14 cellular contexts compared by ENCODE assay signal in the genomic region with DNA sequence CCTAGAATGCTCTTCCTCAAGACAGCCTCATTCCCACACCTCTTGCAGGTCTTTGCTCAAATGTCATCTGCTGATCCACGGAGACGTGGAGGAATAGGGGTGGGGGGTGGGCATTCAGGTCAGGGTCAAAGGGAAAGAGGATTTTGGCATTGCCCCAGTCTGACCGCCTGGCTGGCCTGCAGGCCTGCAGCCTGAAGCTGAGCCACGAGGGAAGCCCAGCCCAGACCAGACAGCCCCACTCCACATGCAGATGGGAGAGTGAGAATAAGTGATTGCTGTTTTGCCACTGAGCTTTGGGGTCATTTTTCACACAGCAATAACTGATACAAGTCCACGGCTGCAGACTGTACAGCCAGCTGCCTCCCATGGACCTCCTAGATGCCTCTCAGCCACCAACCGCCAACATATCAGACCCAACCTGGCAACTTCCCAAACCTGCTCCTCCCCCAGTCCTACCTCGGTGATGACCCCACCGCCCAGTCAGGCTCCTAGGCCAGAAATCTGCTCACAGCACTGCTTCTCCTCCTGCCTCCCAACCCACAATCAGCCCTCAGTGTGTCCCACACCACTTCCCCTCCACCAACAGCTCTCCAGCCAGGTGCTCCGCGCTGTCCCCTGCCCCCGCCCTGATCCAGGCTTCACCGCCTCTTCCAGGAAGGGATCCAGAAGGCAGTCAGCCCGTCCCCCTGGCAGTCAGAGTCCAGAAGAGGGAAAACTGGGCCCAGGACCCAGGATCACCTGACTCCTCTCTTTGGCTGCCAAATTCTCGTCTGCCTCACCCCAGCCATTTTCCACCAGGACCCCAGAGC. TPM values are rescaled to one million over a fixed set of nuclear protein-coding genes. Genes with fewer than 3 reads are reported as not detected.
DNase-seq lines count a peak whose midpoint lies in the region; ATAC-seq, FAIRE-seq and TF ChIP-seq lines count a peak whose summit lies in the region.
"Had no signal": no experiment of that assay in that cellular context is flagged by ENCODE, and none has a peak within 500 bp of the region (broad histone marks: within the 10 kb centered on the region; RNA-seq: fewer than 3 reads in every experiment).

No MANE protein-coding gene starts in this region.

- H3K18ac ChIP-seq in H9 (ENCODE audit: insufficient read length, low read depth, low read length) = no peak overlapping the region

- no peak overlapping the region for H2BK15ac ChIP-seq in H9 (ENCODE audit: low read depth, low read length)

- H3K9ac ChIP-seq in H9 (ENCODE audit: extremely low read depth, insufficient read length, low read length) (no peak overlapping the region), K562 (ENCODE audit: insufficient read depth in 1 of 2, low read depth in 2 of 2, low read length in 2 of 2) (no peak overlapping the region)

- CTCF ChIA-PET in K562 (lab: Yijun Ruan, JAX; ENCODE audit: low intra/inter-chr PET ratio) = no interaction called here

- no peak overlapping the region for H3K4ac ChIP-seq in H9 (ENCODE audit: low read depth, low read length)

- no peak overlapping the region for H4K91ac ChIP-seq in H9 (ENCODE audit: insufficient read length, low read depth, low read length)

- H3K36me3 Mint-ChIP-seq in H9 (ENCODE audit: insufficient read depth in 1 of 3, low read depth in 3 of 3) (peaks cover 2 to 19% (median 9%) of the 10 kb centered on the region in 3 experiments; a peak in 6 of 7 replicates), GM23338 (ENCODE audit: low read depth) (peaks cover 10% of the 10 kb centered on the region; the same call in 2 of the 3 replicates)

- no peaks in the 10 kb centered on the region for H3K79me2 ChIP-seq in H9 (ENCODE audit: insufficient read depth, low read length)
- no peaks in the 10 kb centered on the region for H3K79me2 ChIP-seq in K562 (ENCODE audit: control insufficient read depth, insufficient read depth, low read length)
- no peaks in the 10 kb centered on the region for H3K79me2 ChIP-seq in GM23338 (replicated peaks; ENCODE audit: insufficient read depth)

- TF ChIP-seq EP300 in K562 (IDR thresholded peaks at IDR 0.05; ENCODE audit: low read length) (no peak), ovary (IDR thresholded peaks at IDR 0.05) (no peak)

- H3K4me3 ChIP-seq in K562 = no peak overlapping the region
- no peak overlapping the region for H3K4me3 ChIP-seq in left ventricle myocardium inferior
- no peak overlapping the region for H3K4me3 ChIP-seq in ovary
- no peak overlapping the region for H3K4me3 ChIP-seq in GM23338
- H3K4me3 ChIP-seq: lung, SK-N-MC had no signal

- no peaks in the 10 kb centered on the region for H3F3A ChIP-seq in GM23338 (replicated peaks; ENCODE audit: low read depth)

- no peaks in the 10 kb centered on the region for H3K4me1 ChIP-seq in H9 (ENCODE audit: insufficient read depth, low read length)
- no peaks in the 10 kb centered on the region; a peak in 1 of 5 replicates for H3K4me1 ChIP-seq in K562 (replicated peaks in 1 of 2; ENCODE audit: control insufficient read depth in 2 of 2, insufficient read depth in 2 of 2, low read length in 2 of 2)
- H3K4me1 ChIP-seq in left ventricle myocardium inferior = peaks cover 29% of the 10 kb centered on the region
- peaks cover 8% of the 10 kb centered on the region for H3K4me1 ChIP-seq in ovary (ENCODE audit: insufficient read depth)
- H3K4me1 ChIP-seq in GM23338 (ENCODE audit: insufficient read depth) = no peaks in the 10 kb centered on the region

- H3K4me2 ChIP-seq in H9 (ENCODE audit: insufficient read depth, insufficient read length, low read length) = no peak overlapping the region
- no peak overlapping the region for H3K4me2 ChIP-seq in K562 (ENCODE audit: insufficient read depth, low read length)
- H3K4me2 ChIP-seq in GM23338 = no peak overlapping the region

- H4K20me1 ChIP-seq in H9 (ENCODE audit: control insufficient read depth, insufficient read depth, insufficient read length) (no peaks in the 10 kb centered on the region), K562 (replicated peaks; ENCODE audit: control insufficient read depth, insufficient read depth, low read length) (no peaks in the 10 kb centered on the region), GM23338 (replicated peaks; ENCODE audit: insufficient read depth) (no peaks in the 10 kb centered on the region)

- POLR2A ChIA-PET in K562 (lab: Yijun Ruan, JAX) = interaction anchor here (0.5 to 0.8 kb wide), 2 partner anchors 13 to 87 kb away, joined by 3 read pairs; no protein-coding TSS in a partner anchor

- H3K79me1 ChIP-seq in H9 (ENCODE audit: insufficient read depth, low read depth, low read length, poor library complexity, severe bottlenecking) = no peaks in the 10 kb centered on the region

- H3K4me3 Mint-ChIP-seq in H9 (peak overlapping the region in 1 of 2 experiments; percentile 14; a peak in 1 of 5 replicates), GM23338 (no peak overlapping the region)

- H2AK5ac ChIP-seq in H9 (ENCODE audit: insufficient read length, low read length) = no peak overlapping the region

- H2BK20ac ChIP-seq in H9 (ENCODE audit: low read depth, low read length, poor library complexity, severe bottlenecking) = no peak overlapping the region

- H3K27me3 ChIP-seq in H9 (ENCODE audit: insufficient read depth, low read length) (no peaks in the 10 kb centered on the region; the same call in 1 of the 2 replicates), K562 (ENCODE audit: control insufficient read depth in 2 of 2, insufficient read depth in 2 of 2, low read length in 2 of 2) (peaks cover 0 to 6% of the 10 kb centered on the region in 2 experiments; a peak in 1 of 5 replicates), left ventricle myocardium inferior (ENCODE audit: low read depth) (no peaks in the 10 kb centered on the region), ovary (no peaks in the 10 kb centered on the region), GM23338 (ENCODE audit: insufficient read depth) (no peaks in the 10 kb centered on the region)

- H3K9me1 ChIP-seq in K562 (ENCODE audit: control insufficient read depth, insufficient read depth, low read length) = no peaks in the 10 kb centered on the region

- no peak overlapping the region for H3K56ac ChIP-seq in H9 (ENCODE audit: insufficient read length, low read depth, low read length)

- H3K9me3 Mint-ChIP-seq in H9 (peaks cover 32 to 37% of the 10 kb centered on the region in 2 experiments), GM23338 (peaks cover 44% of the 10 kb centered on the region)

- intact Hi-C loops in K562 (cut with micrococcal nuclease) (no loop called here), left ventricle myocardium inferior (cut with micrococcal nuclease) (no loop called here), ovary (cut with DNase I) (loop anchor here in 2 of 4 donors (5.0 to 10.0 kb wide), 2 partner anchors 51 to 58 kb away; partner anchors contain the start of gene BPI (in 1 of the 2))

- H4K5ac ChIP-seq in H9 (ENCODE audit: insufficient read length, low read depth, low read length) = no peak overlapping the region

- TF ChIP-seq POLR2A in K562 (conservative IDR thresholded peaks at IDR 0.05) (no peak), ovary (IDR thresholded peaks at IDR 0.05) (no peak)

- DNase-seq in H9 (no peak), K562 (ENCODE audit: extremely low read depth in 1 of 4, low spot score in 3 of 4) (no peak), left ventricle myocardium inferior (no peak), ovary (peak; percentile 56 to 70 (median 64)), GM23338 (ENCODE audit: low spot score) (no peak)
- DNase-seq: Calu3 had no signal

- H3K36me3 ChIP-seq in K562 (ENCODE audit: control insufficient read depth, insufficient read depth, low read length) (no peaks in the 10 kb centered on the region), left ventricle myocardium inferior (peaks cover 18% of the 10 kb centered on the region), ovary (no peaks in the 10 kb centered on the region), GM23338 (ENCODE audit: insufficient read depth) (no peaks in the 10 kb centered on the region)

- ATAC-seq in K562 = no peak
- no peak for ATAC-seq in HG02884 (IDR thresholded peaks at IDR 0.05; ENCODE audit: unreplicated experiment)
- ATAC-seq in GM18519 (IDR thresholded peaks at IDR 0.05; ENCODE audit: low FRiP score, unreplicated experiment) = no peak
- no peak for ATAC-seq in HG03025 (IDR thresholded peaks at IDR 0.05; ENCODE audit: low FRiP score, unreplicated experiment)
- no peak for ATAC-seq in GM23338
- ATAC-seq: HCT116 had no signal

- no peak overlapping the region for H3K23ac ChIP-seq in H9 (ENCODE audit: insufficient read length, low read depth, low read length)

- H2BK12ac ChIP-seq in H9 (ENCODE audit: insufficient read length, low read depth, low read length) = no peak overlapping the region

- H2BK5ac ChIP-seq in H9 (ENCODE audit: insufficient read length, low read length) = no peak overlapping the region

- H3K4me1 Mint-ChIP-seq in H9 (peaks cover 4 to 23% of the 10 kb centered on the region in 2 experiments), GM23338 (peaks cover 3% of the 10 kb centered on the region; the same call in 1 of the 3 replicates)

- BruUV-seq in K562 (replicated peaks; lab: Mats Ljungman, UMichigan) = no TSS peak

- no peak overlapping the region for H3T11ph ChIP-seq in H9 (ENCODE audit: low read length)

- TF ChIP-seq CTCF in H9 (conservative IDR thresholded peaks at IDR 0.05) = no peak
- no peak for TF ChIP-seq CTCF in K562 (IDR thresholded peaks at IDR 0.05 in 2 of 3, conservative IDR thresholded peaks at IDR 0.05 in 1 of 3; ENCODE audit: insufficient read depth in 2 of 3, low read depth in 1 of 3, low read length in 3 of 3)
- TF ChIP-seq CTCF in left ventricle myocardium inferior (IDR thresholded peaks at IDR 0.05; ENCODE audit: borderline replicate concordance) = no peak
- no peak for TF ChIP-seq CTCF in ovary (IDR thresholded peaks at IDR 0.05)
- TF ChIP-seq CTCF in GM23338 (conservative IDR thresholded peaks at IDR 0.05; ENCODE audit: low read depth in 2 of 2) = no peak

- peaks cover 7% of the 10 kb centered on the region for H3K27me3 Mint-ChIP-seq in H9 (ENCODE audit: low read depth)
- H3K27me3 Mint-ChIP-seq in GM23338 (ENCODE audit: insufficient read depth, low read depth, poor library complexity) = peaks cover 5% of the 10 kb centered on the region

- in situ Hi-C loops in K562 (cut with MboI) = no loop called here

- H3K27ac Mint-ChIP-seq in H9 = peak overlapping the region in 2 of 3 experiments; percentile 61 to 94; a peak in 4 of 7 replicates
- no peak overlapping the region for H3K27ac Mint-ChIP-seq in GM23338

- no peak for FAIRE-seq in K562 (lab: Jason Lieb, UNC)

- H3K27ac ChIP-seq in H9 (ENCODE audit: insufficient read length, low read depth, low read length) (no peak overlapping the region), K562 (ENCODE audit: extremely low read depth, low read depth, low read length) (no peak overlapping the region), left ventricle myocardium inferior (replicated peaks) (peak overlapping the region; percentile 69), ovary (peak overlapping the region; percentile 35 to 52), GM23338 (ENCODE audit: low read depth) (no peak overlapping the region)
- H3K27ac ChIP-seq: epithelial cell of prostate, SK-N-MC, VCaP had no signal

- no CpG with 5 or more reads among the region's 14 CpGs for WGBS in H9 (ENCODE audit: extremely low coverage, insufficient read length, low lambda C conversion rate)
- 4% methylated on average over 8 of the region's 14 CpGs for WGBS in K562 (ENCODE audit: insufficient coverage, low coverage, missing lambda C conversion rate)
- 37 to 44% (median 42%) methylated on average over 14 of the region's 14 CpGs for WGBS in ovary, 3 donors

- H4K8ac ChIP-seq in H9 (replicated peaks; ENCODE audit: insufficient read length, low read depth, low read length) = no peak overlapping the region

- H2AFZ ChIP-seq in H9 (ENCODE audit: low read length) = no peak overlapping the region
- H2AFZ ChIP-seq in K562 (ENCODE audit: low read depth, low read length) = no peak overlapping the region
- H2AFZ ChIP-seq in GM23338 = no peak overlapping the region

- no peak overlapping the region; the same call in 1 of the 2 replicates for H3K14ac ChIP-seq in H9 (ENCODE audit: insufficient read depth, low read length)

- H2BK120ac ChIP-seq in H9 (ENCODE audit: low read depth, low read length, poor library complexity, severe bottlenecking) = no peak overlapping the region

- H3K9me2 ChIP-seq in GM23338 (ENCODE audit: insufficient read depth) = no peaks in the 10 kb centered on the region

- H3K9me3 ChIP-seq in H9 (ENCODE audit: control insufficient read depth, low read depth, low read length) = peaks cover 6% of the 10 kb centered on the region
- peaks cover 20% of the 10 kb centered on the region for H3K9me3 ChIP-seq in K562 (replicated peaks; ENCODE audit: control insufficient read depth, insufficient read depth, low read depth, low read length)
- H3K9me3 ChIP-seq in left ventricle myocardium inferior (replicated peaks) = peaks cover 23% of the 10 kb centered on the region
- no peaks in the 10 kb centered on the region for H3K9me3 ChIP-seq in ovary

- TF ChIP-seq RAD21 in K562 (CRISPR knock-in tag; conservative IDR thresholded peaks at IDR 0.05 in 1 of 2, IDR thresholded peaks at IDR 0.05 in 1 of 2) = no peak

- H3K23me2 ChIP-seq in H9 (ENCODE audit: insufficient read length, low read depth, low read length, poor library complexity, severe bottlenecking) = no peaks in the 10 kb centered on the region

RNA-seq across cellular contexts. Expression of gene KIAA1755, which starts 14.0 kb away (rescaled TPM):
- total RNA-seq in H9 (2021) (0.17 and 0.18 TPM in 2 replicates), K562 (2014; rRNA removed) (not detected in 2 replicates), K562 (2014; rRNA removed; fragmentation: Illumina TruSeq; extraction: Trizol) (not detected in 2 replicates), K562 (2015; rRNA removed; fragmentation: Illumina TruSeq; extraction: Trizol) (not detected in 2 replicates), K562 (2021) (not detected in 2 replicates), left ventricle myocardium inferior (7.1 TPM), ovary (10 to 100 TPM in 5 of 7 donors, 1 to 10 TPM in 2; 4.4 to 29.7 (median 16.9) TPM)
- total RNA-seq in K562 (2011; cell fraction: chromatin; rRNA removed; ENCODE audit: low replicate concordance) = not detected in 2 replicates
- total RNA-seq in K562 (2011; cell fraction: nucleolus; rRNA removed) = not detected in 2 replicates
- total RNA-seq in K562 (2011; cell fraction: nucleoplasm; rRNA removed) = not detected in 2 replicates
- polyA plus RNA-seq in K562 (2011; rRNA removed) (not detected in 2 replicates), K562 (2014; fragmentation: Illumina TruSeq; extraction: Trizol) (not detected in 2 replicates), K562 (2014; fragmentation: Nextera tagmentation; extraction: Ambion mirVana) (not detected), K562 (2014; rRNA removed) (0.12 TPM in 1 of 2 replicates, not detected in the other), ovary (10 to 100 TPM in 1 of 2 donors, 1 to 10 TPM in 1; 9.6 to 11.8 TPM), GM23338 (2016; fragmentation: Nextera tagmentation; extraction: Ambion mirVana) (not detected in 2 replicates)
- not detected in 2 replicates for polyA plus RNA-seq in K562 (2011; cell fraction: cytosol; rRNA removed)
- polyA plus RNA-seq in K562 (2011; cell fraction: nucleus; rRNA removed) = not detected in 2 replicates
- 0.11 TPM in 1 of 2 replicates, not detected in the other for polyA plus RNA-seq in K562 (2012)
- not detected in 2 replicates for polyA minus RNA-seq in K562 (2011; rRNA and poly(A)+ RNA removed)
- polyA minus RNA-seq in K562 (2011; cell fraction: cytosol; rRNA and poly(A)+ RNA removed) = not detected in 2 replicates
- not detected in 2 replicates for polyA minus RNA-seq in K562 (2011; cell fraction: nucleus; rRNA and poly(A)+ RNA removed)
- total RNA-seq in GM23338 (2014; rRNA removed; shearing (Covaris generic)) = 0.12 and 0.28 TPM in 2 replicates
- total RNA-seq: Calu3 had no signal

RNA-seq across cellular contexts. Expression of gene BPI, which starts 57.4 kb away (rescaled TPM):
- not detected in 2 replicates for total RNA-seq in H9 (2021)
- total RNA-seq in K562 (2011; cell fraction: chromatin; rRNA removed; ENCODE audit: low replicate concordance) = not detected in 2 replicates
- not detected in 2 replicates for total RNA-seq in K562 (2011; cell fraction: nucleolus; rRNA removed)
- total RNA-seq in K562 (2011; cell fraction: nucleoplasm; rRNA removed) = not detected in 2 replicates
- total RNA-seq in K562 (2014; rRNA removed) = not detected in 2 replicates
- total RNA-seq in K562 (2014; rRNA removed; fragmentation: Illumina TruSeq; extraction: Trizol) = not detected in 2 replicates
- total RNA-seq in K562 (2015; rRNA removed; fragmentation: Illumina TruSeq; extraction: Trizol) = not detected in 2 replicates
- total RNA-seq in K562 (2021) = not detected in 2 replicates
- not detected in 2 replicates for polyA plus RNA-seq in K562 (2011; rRNA removed)
- polyA plus RNA-seq in K562 (2011; cell fraction: cytosol; rRNA removed) = not detected in 2 replicates
- polyA plus RNA-seq in K562 (2011; cell fraction: nucleus; rRNA removed) = not detected in 2 replicates
- polyA plus RNA-seq in K562 (2012) = not detected in 2 replicates
- not detected in 2 replicates for polyA plus RNA-seq in K562 (2014; fragmentation: Illumina TruSeq; extraction: Trizol)
- not detected for polyA plus RNA-seq in K562 (2014; fragmentation: Nextera tagmentation; extraction: Ambion mirVana)
- not detected in 2 replicates for polyA plus RNA-seq in K562 (2014; rRNA removed)
- not detected in 2 replicates for polyA minus RNA-seq in K562 (2011; rRNA and poly(A)+ RNA removed)
- not detected in 2 replicates for polyA minus RNA-seq in K562 (2011; cell fraction: cytosol; rRNA and poly(A)+ RNA removed)
- polyA minus RNA-seq in K562 (2011; cell fraction: nucleus; rRNA and poly(A)+ RNA removed) = not detected in 2 replicates
- total RNA-seq in left ventricle myocardium inferior = not detected
- 1 to 10 TPM in 3 of 7 donors, under 1 TPM in 3, not detected in 1; 0.43 to 1.8 (median 0.74) TPM for total RNA-seq in ovary
- polyA plus RNA-seq in ovary = 1 to 10 TPM; 2.4 to 2.9 TPM
- not detected in 2 replicates for total RNA-seq in GM23338 (2014; rRNA removed; shearing (Covaris generic))
- polyA plus RNA-seq in GM23338 (2016; fragmentation: Nextera tagmentation; extraction: Ambion mirVana) = not detected in 2 replicates
- total RNA-seq: Calu3 had no signal

Comparison
In these comparisons a context has a peak if more than half of its experiments do, and no peak if none do; other contexts are left out.
1. DNase-seq: peak in ovary (5 of 5); none in H9 (single experiment), K562 (0 of 4), left ventricle myocardium inferior (single experiment) and GM23338 (single experiment).
2. H3K27ac ChIP-seq: peak in left ventricle myocardium inferior (single experiment) and ovary (2 of 2); none in H9 (single experiment), K562 (single experiment) and GM23338 (single experiment).